26 cellular contexts compared by ENCODE assay signal in genomic region chr16:67909056-67909742, GRCh38. TPM values are rescaled to one million over a fixed set of nuclear protein-coding genes. Genes with fewer than 3 reads are reported as not detected.
DNase-seq lines count a peak whose midpoint lies in the region; ATAC-seq, FAIRE-seq and TF ChIP-seq lines count a peak whose summit lies in the region.
"Had no signal": no experiment of that assay in that cellular context is flagged by ENCODE, and none has a peak within 500 bp of the region (broad histone marks: within the 10 kb centered on the region; RNA-seq: fewer than 3 reads in every experiment).

No MANE protein-coding gene starts in this region.

- H3K27ac Mint-ChIP-seq in activated T-helper 1 cell treated with anti-CD3 and anti-CD28 coated beads, Interleukin-12 subunit alpha, Interleukin-12 subunit beta, Interleukin-2, Interleukin-4 antibody, amounts not matched to agents 30 ng/mL and 10 ng/mL and 1 ng/mL, durations not matched to agents 14 hours and 24 hours and 36 hours: peak overlapping the region; percentile 89
- no peak overlapping the region for H3K27ac Mint-ChIP-seq in CD8-positive, alpha-beta T cell
- H3K27ac Mint-ChIP-seq: GM23338 had no signal

- no peak overlapping the region for H2BK5ac ChIP-seq in mesenchymal stem cell (ENCODE audit: low read depth, low read length, poor library complexity, severe bottlenecking)

- H3K4ac ChIP-seq in mesenchymal stem cell (ENCODE audit: low read depth in 1 of 2, low read length in 2 of 2): no peak overlapping the region

- H2BK12ac ChIP-seq in mesenchymal stem cell (ENCODE audit: low read length in 2 of 2): no peak overlapping the region

- H3K36me3 Mint-ChIP-seq in activated T-helper 1 cell treated with anti-CD3 and anti-CD28 coated beads, Interleukin-12 subunit alpha, Interleukin-12 subunit beta, Interleukin-2, Interleukin-4 antibody, amounts not matched to agents 30 ng/mL and 10 ng/mL and 1 ng/mL, durations not matched to agents 14 hours and 24 hours and 36 hours (ENCODE audit: low read depth): peaks cover 26% of the 10 kb centered on the region
- peaks cover 41% of the 10 kb centered on the region for H3K36me3 Mint-ChIP-seq in CD8-positive, alpha-beta T cell

- no peaks in the 10 kb centered on the region for H3K27me3 Mint-ChIP-seq in activated T-helper 1 cell treated with anti-CD3 and anti-CD28 coated beads, Interleukin-12 subunit alpha, Interleukin-12 subunit beta, Interleukin-2, Interleukin-4 antibody, amounts not matched to agents 30 ng/mL and 10 ng/mL and 1 ng/mL, durations not matched to agents 14 hours and 24 hours and 36 hours (ENCODE audit: insufficient read depth)
- H3K27me3 Mint-ChIP-seq in CD8-positive, alpha-beta T cell (ENCODE audit: low read depth): no peaks in the 10 kb centered on the region
- H3K27me3 Mint-ChIP-seq: effector memory CD8-positive, alpha-beta T cell; stimulated activated naive CD8-positive, alpha-beta T cell treated with anti-CD3 and anti-CD28 coated beads, Interleukin-15, Interleukin-2, amounts not matched to agents 100 ng/mL and 50 ng/mL, for 24 hours had no signal

- peaks cover 65% of the 10 kb centered on the region for H3K36me3 ChIP-seq in BLaER1
- H3K36me3 ChIP-seq in mesenchymal stem cell (ENCODE audit: control insufficient read depth in 1 of 2, insufficient read depth in 2 of 2, low read depth in 1 of 2, low read length in 2 of 2): peaks cover 33 to 37% of the 10 kb centered on the region in 2 experiments
- peaks cover 11% of the 10 kb centered on the region for H3K36me3 ChIP-seq in CD8-positive, alpha-beta T cell (ENCODE audit: insufficient read depth, low read length)

- H3K27ac ChIP-seq in A549 (no peak overlapping the region), BLaER1 (no peak overlapping the region), mesenchymal stem cell (ENCODE audit: low read length, poor library complexity, severe bottlenecking) (no peak overlapping the region)
- H3K27ac ChIP-seq in CD8-positive, alpha-beta T cell (ENCODE audit: low read depth, low read length): no peak overlapping the region
- H3K27ac ChIP-seq: esophagus muscularis mucosa, gastrocnemius medialis, tibial nerve had no signal

- FAIRE-seq in A549 (lab: Jason Lieb, UNC) (no peak), GM19239 (lab: Jason Lieb, UNC) (no peak)
- FAIRE-seq: astrocyte, GM12891, islet of Langerhans, TTC549 had no signal

- H3K4me2 ChIP-seq in A549 (no peak overlapping the region), BLaER1 (peak overlapping the region; percentile 29; the same call in 1 of the 2 replicates), mesenchymal stem cell (ENCODE audit: low read length, poor library complexity, severe bottlenecking) (no peak overlapping the region)
- H3K4me2 ChIP-seq: GM23338 had no signal

- H4K8ac ChIP-seq in mesenchymal stem cell (ENCODE audit: low read length): no peak overlapping the region

- no peak overlapping the region for H3K4me3 ChIP-seq in A549
- no peak overlapping the region for H3K4me3 ChIP-seq in BLaER1
- H3K4me3 ChIP-seq in mesenchymal stem cell (ENCODE audit: insufficient read depth in 1 of 2, low read depth in 1 of 2, low read length in 2 of 2): no peak overlapping the region
- H3K4me3 ChIP-seq in CD8-positive, alpha-beta T cell (ENCODE audit: low read depth, low read length): no peak overlapping the region
- H3K4me3 ChIP-seq: esophagus muscularis mucosa, gastrocnemius medialis, GM23338, mucosa of descending colon, skin epidermis, tibial nerve had no signal

- no peak for TF ChIP-seq POLR2A in A549 (IDR thresholded peaks at IDR 0.05; ENCODE audit: low read length)

- H3K9me3 ChIP-seq in A549: no peaks in the 10 kb centered on the region
- no peaks in the 10 kb centered on the region for H3K9me3 ChIP-seq in BLaER1
- no peaks in the 10 kb centered on the region for H3K9me3 ChIP-seq in mesenchymal stem cell (ENCODE audit: control insufficient read depth, low read length)
- H3K9me3 ChIP-seq in CD8-positive, alpha-beta T cell (ENCODE audit: low read length): no peaks in the 10 kb centered on the region
- H3K9me3 ChIP-seq: esophagus muscularis mucosa, gastrocnemius medialis, mucosa of descending colon, tibial nerve had no signal

- POLR2A ChIA-PET in A549 (lab: Yijun Ruan, JAX): no interaction called here
- POLR2A ChIA-PET in CD8-positive, alpha-beta T cell (lab: Charles Lee): no interaction called here

- CTCF ChIA-PET in A549 (lab: Yijun Ruan, JAX): interaction anchor here (0.6 to 1.9 kb wide), 10 partner anchors 9 to 322 kb away, joined by 3 to 9 read pairs (median 5); partner anchors contain the start of gene CTRL
- CTCF ChIA-PET in CD8-positive, alpha-beta T cell (lab: Charles Lee): interaction anchor here (2.7 kb wide), 1 partner anchor 26 kb away, joined by 12 read pairs; no protein-coding TSS in a partner anchor

- no peak overlapping the region for H3K4me3 Mint-ChIP-seq in activated T-helper 1 cell treated with anti-CD3 and anti-CD28 coated beads, Interleukin-12 subunit alpha, Interleukin-12 subunit beta, Interleukin-2, Interleukin-4 antibody, amounts not matched to agents 30 ng/mL and 10 ng/mL and 1 ng/mL, durations not matched to agents 14 hours and 24 hours and 36 hours
- H3K4me3 Mint-ChIP-seq in CD8-positive, alpha-beta T cell: no peak overlapping the region
- H3K4me3 Mint-ChIP-seq: effector memory CD8-positive, alpha-beta T cell; GM23338; stimulated activated naive CD8-positive, alpha-beta T cell treated with anti-CD3 and anti-CD28 coated beads, Interleukin-15, Interleukin-2, amounts not matched to agents 100 ng/mL and 50 ng/mL, for 24 hours had no signal

- H4K91ac ChIP-seq in mesenchymal stem cell (ENCODE audit: low read length): no peak overlapping the region

- H3K4me1 ChIP-seq in A549 (no peaks in the 10 kb centered on the region), BLaER1 (peaks cover 21% of the 10 kb centered on the region), mesenchymal stem cell (ENCODE audit: control insufficient read depth, insufficient read depth, low read depth, low read length) (peaks cover 9% of the 10 kb centered on the region)
- H3K4me1 ChIP-seq in CD8-positive, alpha-beta T cell (ENCODE audit: insufficient read depth, low read length): no peaks in the 10 kb centered on the region

- no peak for DNase-seq in A549 (ENCODE audit: low read depth in 1 of 2, low spot score in 1 of 2)
- no peak for DNase-seq in activated T-helper 1 cell treated with anti-CD3 and anti-CD28 coated beads, Interleukin-12 subunit alpha, Interleukin-12 subunit beta, Interleukin-2, Interleukin-4 antibody, amounts not matched to agents 30 ng/mL and 10 ng/mL and 1 ng/mL, durations not matched to agents 14 hours and 24 hours and 36 hours (ENCODE audit: low spot score)
- no peak for DNase-seq in mesenchymal stem cell
- DNase-seq in CD8-positive, alpha-beta T cell: no peak
- DNase-seq in DMS53 treated with DMSO at 0.1 percent for 48 hours (lab: John Stamatoyannopoulos, UW; ENCODE audit: unreplicated experiment): no peak
- DNase-seq in GM19239 (ENCODE audit: insufficient read length, low spot score): no peak
- DNase-seq in activated effector memory CD4-positive, alpha-beta T cell treated with Interleukin-2 at 50 U/mL for 16 hours: no peak
- DNase-seq: DMS79 treated with DMSO at 0.1 percent for 48 hours; effector memory CD8-positive, alpha-beta T cell; gastrocnemius medialis; mucosa of descending colon; NCI-H1092; NCI-H187 treated with DMSO at 0.1 percent for 48 hours; NCI-H2227 treated with DMSO at 0.1 percent for 48 hours; Right ventricle myocardium superior; stimulated activated CD4-positive, alpha-beta T cell treated with anti-CD3 and anti-CD28 coated beads, Interleukin-2, amount 100 ng/mL, for 48 hours had no signal

- peak; percentile 12 to 35; a peak in 1 of 6 replicates for ATAC-seq in A549
- ATAC-seq in CD8-positive, alpha-beta T cell: no peak
- ATAC-seq: effector memory CD8-positive, alpha-beta T cell; gastrocnemius medialis; GM23338 had no signal

- WGBS in A549 (ENCODE audit: missing lambda C conversion rate): 95% methylated on average over 35 of the region's 36 CpGs
- WGBS in mesenchymal stem cell: 99% methylated on average over 36 of the region's 36 CpGs

- H4K20me1 ChIP-seq in BLaER1: peaks cover 54% of the 10 kb centered on the region

- H3K79me1 ChIP-seq in mesenchymal stem cell (replicated peaks; ENCODE audit: low read length, poor library complexity, severe bottlenecking): peaks cover 37% of the 10 kb centered on the region

- H3K9ac ChIP-seq in BLaER1 (peak overlapping the region; percentile 30; the same call in 1 of the 2 replicates), mesenchymal stem cell (ENCODE audit: low read length) (no peak overlapping the region)

- H3K27me3 ChIP-seq in BLaER1 (no peaks in the 10 kb centered on the region), mesenchymal stem cell (ENCODE audit: control insufficient read depth in 1 of 2, insufficient read depth in 1 of 2, low read length in 2 of 2) (no peaks in the 10 kb centered on the region)
- no peaks in the 10 kb centered on the region for H3K27me3 ChIP-seq in CD8-positive, alpha-beta T cell (ENCODE audit: insufficient read depth, low read length)
- H3K27me3 ChIP-seq: esophagus muscularis mucosa, gastrocnemius medialis, tibial nerve had no signal

- TF ChIP-seq CTCF in A549 (IDR thresholded peaks at IDR 0.05): no peak
- no peak for TF ChIP-seq CTCF in CD8-positive, alpha-beta T cell (IDR thresholded peaks at IDR 0.05)

- H3K18ac ChIP-seq in mesenchymal stem cell (ENCODE audit: low read depth in 1 of 2, low read length in 2 of 2): no peak overlapping the region

- H2BK15ac ChIP-seq in mesenchymal stem cell (ENCODE audit: low read depth, poor library complexity, severe bottlenecking): no peak overlapping the region

- H2AK5ac ChIP-seq in mesenchymal stem cell (ENCODE audit: low read length, severe bottlenecking): peak overlapping the region; percentile 33

- TF ChIP-seq EP300 in A549 (IDR thresholded peaks at IDR 0.05): no peak

- H2BK120ac ChIP-seq in mesenchymal stem cell (ENCODE audit: low read depth, low read length): no peak overlapping the region

- intact Hi-C loops in activated T-helper 1 cell treated with anti-CD3 and anti-CD28 coated beads, Interleukin-12 subunit alpha, Interleukin-12 subunit beta, Interleukin-2, Interleukin-4 antibody, amounts not matched to agents 30 ng/mL and 10 ng/mL and 1 ng/mL, durations not matched to agents 14 hours and 24 hours and 36 hours (cut with micrococcal nuclease): no loop called here
- intact Hi-C loops in CD8-positive, alpha-beta T cell (cut with DNase I, micrococcal nuclease): no loop called here

- no peak for TF ChIP-seq RAD21 in A549 (conservative IDR thresholded peaks at IDR 0.05 in 1 of 2, IDR thresholded peaks at IDR 0.05 in 1 of 2)

- H3K14ac ChIP-seq in mesenchymal stem cell (ENCODE audit: low read length in 2 of 2): no peak overlapping the region

- peaks cover 24% of the 10 kb centered on the region for H3K4me1 Mint-ChIP-seq in activated T-helper 1 cell treated with anti-CD3 and anti-CD28 coated beads, Interleukin-12 subunit alpha, Interleukin-12 subunit beta, Interleukin-2, Interleukin-4 antibody, amounts not matched to agents 30 ng/mL and 10 ng/mL and 1 ng/mL, durations not matched to agents 14 hours and 24 hours and 36 hours (ENCODE audit: low read depth)
- H3K4me1 Mint-ChIP-seq in CD8-positive, alpha-beta T cell (ENCODE audit: low read depth): peaks cover 12% of the 10 kb centered on the region

- no peak overlapping the region for H2AFZ ChIP-seq in mesenchymal stem cell (ENCODE audit: low read depth, low read length)
- H2AFZ ChIP-seq: GM23338 had no signal

- no peaks in the 10 kb centered on the region for H3K9me3 Mint-ChIP-seq in activated T-helper 1 cell treated with anti-CD3 and anti-CD28 coated beads, Interleukin-12 subunit alpha, Interleukin-12 subunit beta, Interleukin-2, Interleukin-4 antibody, amounts not matched to agents 30 ng/mL and 10 ng/mL and 1 ng/mL, durations not matched to agents 14 hours and 24 hours and 36 hours
- H3K9me3 Mint-ChIP-seq in CD8-positive, alpha-beta T cell: no peaks in the 10 kb centered on the region
- H3K9me3 Mint-ChIP-seq: effector memory CD8-positive, alpha-beta T cell; GM23338; stimulated activated naive CD8-positive, alpha-beta T cell treated with anti-CD3 and anti-CD28 coated beads, Interleukin-15, Interleukin-2, amounts not matched to agents 100 ng/mL and 50 ng/mL, for 24 hours had no signal

- H3K23ac ChIP-seq in mesenchymal stem cell (ENCODE audit: low read length in 2 of 2): no peak overlapping the region

RNA-seq across cellular contexts. Expression of gene PSKH1, which starts 16.1 kb away (rescaled TPM):
- polyA plus RNA-seq in A549 (2011; rRNA removed) (15.1 and 18.2 TPM in 2 replicates), A549 (2017; fragmentation: RNase III; extraction: RNeasy Plus Mini Kit Qiagen cat#74134 plus additional on column Dnase treatment) (14.6 to 15.8 TPM (median 15.7 TPM) in 3 replicates)
- 14.8 and 21.3 TPM in 2 replicates for polyA plus RNA-seq in A549 (2012; cell fraction: cytosol; rRNA removed)
- polyA plus RNA-seq in A549 (2012; cell fraction: nucleus; rRNA removed): 25.1 and 25.3 TPM in 2 replicates
- 43.4 and 49.6 TPM in 2 replicates for polyA minus RNA-seq in A549 (2011; rRNA and poly(A)+ RNA removed)
- 17.8 TPM in 2 replicates for total RNA-seq in activated T-helper 1 cell treated with anti-CD3 and anti-CD28 coated beads, Interleukin-12 subunit alpha, Interleukin-12 subunit beta, Interleukin-2, Interleukin-4 antibody, amounts not matched to agents 30 ng/mL and 10 ng/mL and 1 ng/mL, durations not matched to agents 14 hours and 24 hours and 36 hours
- 17.8 TPM for polyA plus RNA-seq in mesenchymal stem cell (2013, experiment 1 of 2)
- 21.8 TPM for polyA plus RNA-seq in mesenchymal stem cell (2013, experiment 2 of 2)
- total RNA-seq in CD8-positive, alpha-beta T cell: 10 to 100 TPM; 13.3 to 13.4 TPM

RNA-seq across cellular contexts. Expression of gene CTRL, which starts 22.5 kb away (rescaled TPM):
- polyA plus RNA-seq in A549 (2011; rRNA removed): 0.92 and 1.6 TPM in 2 replicates
- polyA plus RNA-seq in A549 (2012; cell fraction: cytosol; rRNA removed): 5.4 and 6.9 TPM in 2 replicates
- polyA plus RNA-seq in A549 (2012; cell fraction: nucleus; rRNA removed): 15.4 and 21.9 TPM in 2 replicates
- polyA plus RNA-seq in A549 (2017; fragmentation: RNase III; extraction: RNeasy Plus Mini Kit Qiagen cat#74134 plus additional on column Dnase treatment): 3.6 to 4.4 TPM (median 3.9 TPM) in 3 replicates
- polyA minus RNA-seq in A549 (2011; rRNA and poly(A)+ RNA removed): 0.83 and 1.6 TPM in 2 replicates
- 5.5 and 6.9 TPM in 2 replicates for total RNA-seq in activated T-helper 1 cell treated with anti-CD3 and anti-CD28 coated beads, Interleukin-12 subunit alpha, Interleukin-12 subunit beta, Interleukin-2, Interleukin-4 antibody, amounts not matched to agents 30 ng/mL and 10 ng/mL and 1 ng/mL, durations not matched to agents 14 hours and 24 hours and 36 hours
- polyA plus RNA-seq in mesenchymal stem cell (2013, experiment 1 of 2): 0.43 TPM
- 0.38 TPM for polyA plus RNA-seq in mesenchymal stem cell (2013, experiment 2 of 2)
- 10 to 100 TPM; 16.6 to 18.6 TPM for total RNA-seq in CD8-positive, alpha-beta T cell

RNA-seq across cellular contexts. Expression of gene NRN1L, which starts 24.5 kb away (rescaled TPM):
- polyA plus RNA-seq in A549 (2011; rRNA removed) (0.22 and 0.34 TPM in 2 replicates), A549 (2017; fragmentation: RNase III; extraction: RNeasy Plus Mini Kit Qiagen cat#74134 plus additional on column Dnase treatment) (not detected in 3 replicates)
- polyA plus RNA-seq in A549 (2012; cell fraction: cytosol; rRNA removed): 0.24 and 0.34 TPM in 2 replicates
- 4.4 and 4.6 TPM in 2 replicates for polyA plus RNA-seq in A549 (2012; cell fraction: nucleus; rRNA removed)
- 0.33 TPM in 1 of 2 replicates, not detected in the other for polyA minus RNA-seq in A549 (2011; rRNA and poly(A)+ RNA removed)
- 0.65 and 0.76 TPM in 2 replicates for total RNA-seq in activated T-helper 1 cell treated with anti-CD3 and anti-CD28 coated beads, Interleukin-12 subunit alpha, Interleukin-12 subunit beta, Interleukin-2, Interleukin-4 antibody, amounts not matched to agents 30 ng/mL and 10 ng/mL and 1 ng/mL, durations not matched to agents 14 hours and 24 hours and 36 hours
- polyA plus RNA-seq in mesenchymal stem cell (2013, experiment 1 of 2): 0.30 TPM
- polyA plus RNA-seq in mesenchymal stem cell (2013, experiment 2 of 2): 0.37 TPM
- 1 to 10 TPM in 1 of 2 experiments, under 1 TPM in 1; 0.90 to 1.4 TPM for total RNA-seq in CD8-positive, alpha-beta T cell
- total RNA-seq: Right ventricle myocardium superior had no signal

RNA-seq across cellular contexts. Expression of gene PSMB10, which starts 27.5 kb away (rescaled TPM):
- polyA plus RNA-seq in A549 (2011; rRNA removed): 11.0 and 11.3 TPM in 2 replicates
- polyA plus RNA-seq in A549 (2012; cell fraction: cytosol; rRNA removed): 74.3 and 76.3 TPM in 2 replicates
- polyA plus RNA-seq in A549 (2012; cell fraction: nucleus; rRNA removed): 57.1 and 62.6 TPM in 2 replicates
- 51.9 to 53.5 TPM (median 52.4 TPM) in 3 replicates for polyA plus RNA-seq in A549 (2017; fragmentation: RNase III; extraction: RNeasy Plus Mini Kit Qiagen cat#74134 plus additional on column Dnase treatment)
- polyA minus RNA-seq in A549 (2011; rRNA and poly(A)+ RNA removed): 5.2 and 6.7 TPM in 2 replicates
- total RNA-seq in activated T-helper 1 cell treated with anti-CD3 and anti-CD28 coated beads, Interleukin-12 subunit alpha, Interleukin-12 subunit beta, Interleukin-2, Interleukin-4 antibody, amounts not matched to agents 30 ng/mL and 10 ng/mL and 1 ng/mL, durations not matched to agents 14 hours and 24 hours and 36 hours: 213 and 218 TPM in 2 replicates
- 102 TPM for polyA plus RNA-seq in mesenchymal stem cell (2013, experiment 1 of 2)
- polyA plus RNA-seq in mesenchymal stem cell (2013, experiment 2 of 2): 104 TPM
- total RNA-seq in CD8-positive, alpha-beta T cell: 10 to 100 TPM; 82.0 to 83.9 TPM

RNA-seq across cellular contexts. Expression of gene LCAT, which starts 34.7 kb away (rescaled TPM):
- 1.7 and 2.6 TPM in 2 replicates for polyA plus RNA-seq in A549 (2011; rRNA removed)
- polyA plus RNA-seq in A549 (2012; cell fraction: cytosol; rRNA removed): 5.6 and 7.2 TPM in 2 replicates
- polyA plus RNA-seq in A549 (2012; cell fraction: nucleus; rRNA removed): 61.3 and 65.9 TPM in 2 replicates
- 8.4 to 11.2 TPM (median 10.0 TPM) in 3 replicates for polyA plus RNA-seq in A549 (2017; fragmentation: RNase III; extraction: RNeasy Plus Mini Kit Qiagen cat#74134 plus additional on column Dnase treatment)
- polyA minus RNA-seq in A549 (2011; rRNA and poly(A)+ RNA removed): 0.66 and 1.5 TPM in 2 replicates
- 12.7 and 20.3 TPM in 2 replicates for total RNA-seq in activated T-helper 1 cell treated with anti-CD3 and anti-CD28 coated beads, Interleukin-12 subunit alpha, Interleukin-12 subunit beta, Interleukin-2, Interleukin-4 antibody, amounts not matched to agents 30 ng/mL and 10 ng/mL and 1 ng/mL, durations not matched to agents 14 hours and 24 hours and 36 hours
- polyA plus RNA-seq in mesenchymal stem cell (2013, experiment 1 of 2): 11.5 TPM
- 10.8 TPM for polyA plus RNA-seq in mesenchymal stem cell (2013, experiment 2 of 2)
- total RNA-seq in CD8-positive, alpha-beta T cell: 1 to 10 TPM; 3.3 to 5.8 TPM
